ENCODE assay signal across 28 cellular contexts in the genomic region with DNA sequence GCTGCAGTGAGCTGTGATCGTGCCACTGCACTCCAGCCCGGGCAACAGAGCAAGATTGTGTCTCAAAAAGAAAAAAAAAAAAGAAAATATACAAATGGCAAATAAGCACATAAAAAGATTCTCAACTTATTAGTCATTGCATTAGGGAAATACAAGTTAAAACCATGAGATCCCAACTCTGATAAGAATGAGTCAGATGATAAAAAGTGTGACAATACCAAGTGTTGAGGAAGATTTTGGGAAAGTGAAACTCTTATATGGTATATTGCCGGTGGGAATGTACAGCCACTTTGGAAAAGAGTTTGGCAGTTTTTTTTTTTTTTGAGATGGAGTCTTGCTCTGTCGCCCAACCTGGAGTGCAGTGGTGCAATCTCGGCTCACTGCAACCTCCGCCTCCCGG. TPM values are rescaled to one million over a fixed set of nuclear protein-coding genes. Genes with fewer than 3 reads are reported as not detected.
DNase-seq lines count a peak whose midpoint lies in the region; ATAC-seq and TF ChIP-seq lines count a peak whose summit lies in the region.
"Had no signal": no experiment of that assay in that cellular context is flagged by ENCODE, and none has a peak within 500 bp of the region (broad histone marks: within the 10 kb centered on the region; RNA-seq: fewer than 3 reads in every experiment).

No MANE protein-coding gene starts in this region.

- H3K9me3 Mint-ChIP-seq in HFFc6 (peaks cover 21% of the 10 kb centered on the region), progenitor cell of endocrine pancreas (ENCODE audit: low read depth) (peaks cover 4% of the 10 kb centered on the region)
- H3K9me3 Mint-ChIP-seq: activated B cell treated with CpG ODN at 0.5 μM for 24 hours; activated naive CD4-positive, alpha-beta T cell treated with anti-CD3 and anti-CD28 coated beads for 36 hours; stimulated activated memory B cell treated with anti-CD40 and anti-IgM and Interleukin-4, amounts not matched to agents 10 μg/mL and 1 μg/mL and 100 μg/mL, for 72 hours had no signal

- H3K4me3 Mint-ChIP-seq in HFFc6: no peak overlapping the region
- no peak overlapping the region for H3K4me3 Mint-ChIP-seq in progenitor cell of endocrine pancreas (ENCODE audit: low read depth)
- H3K4me3 Mint-ChIP-seq: activated B cell treated with CpG ODN at 0.5 μM for 24 hours; activated CD8-positive, alpha-beta memory T cell treated with anti-CD3 and anti-CD28 coated beads, Interleukin-2, amount 10 ng/mL, durations not matched to agents 7 days and 5 days; activated naive CD4-positive, alpha-beta T cell treated with anti-CD3 and anti-CD28 coated beads for 36 hours; endodermal cell; mesothelial cell of epicardium; stimulated activated memory B cell treated with anti-CD40 and anti-IgM and Interleukin-4, amounts not matched to agents 10 μg/mL and 1 μg/mL and 100 μg/mL, for 72 hours had no signal

- H3K36me3 Mint-ChIP-seq in HFFc6 (ENCODE audit: low read depth) (peaks cover 9% of the 10 kb centered on the region; the same call in 1 of the 2 replicates), progenitor cell of endocrine pancreas (ENCODE audit: insufficient read depth) (peaks cover 3% of the 10 kb centered on the region)
- H3K36me3 Mint-ChIP-seq: activated CD8-positive, alpha-beta memory T cell treated with anti-CD3 and anti-CD28 coated beads, Interleukin-2, amount 10 ng/mL, durations not matched to agents 7 days and 5 days; naive B cell; stimulated activated memory B cell treated with anti-CD40 and anti-IgM and Interleukin-4, amounts not matched to agents 10 μg/mL and 1 μg/mL and 100 μg/mL, for 72 hours had no signal

- H3K27ac Mint-ChIP-seq in HFFc6: no peak overlapping the region; the same call in 1 of the 2 replicates
- no peak overlapping the region for H3K27ac Mint-ChIP-seq in progenitor cell of endocrine pancreas
- H3K27ac Mint-ChIP-seq: activated B cell treated with CpG ODN at 0.5 μM for 24 hours; activated CD8-positive, alpha-beta memory T cell treated with anti-CD3 and anti-CD28 coated beads, Interleukin-2, amount 10 ng/mL, durations not matched to agents 7 days and 5 days; activated naive CD4-positive, alpha-beta T cell treated with anti-CD3 and anti-CD28 coated beads for 36 hours; endodermal cell; mesothelial cell of epicardium; stimulated activated memory B cell treated with anti-CD40 and anti-IgM and Interleukin-4, amounts not matched to agents 10 μg/mL and 1 μg/mL and 100 μg/mL, for 72 hours had no signal

- no peak for ATAC-seq in GM18520 (IDR thresholded peaks at IDR 0.05; ENCODE audit: unreplicated experiment)
- ATAC-seq: activated CD8-positive, alpha-beta memory T cell treated with anti-CD3 and anti-CD28 coated beads, Interleukin-2, amount 10 ng/mL, durations not matched to agents 7 days and 5 days; stimulated activated memory B cell treated with anti-CD40 and anti-IgM and Interleukin-4, amounts not matched to agents 10 μg/mL and 1 μg/mL and 100 μg/mL, for 72 hours had no signal

- peaks cover 18% of the 10 kb centered on the region for H3K27me3 Mint-ChIP-seq in HFFc6 (ENCODE audit: insufficient read depth)
- peaks cover 19% of the 10 kb centered on the region for H3K27me3 Mint-ChIP-seq in progenitor cell of endocrine pancreas

- TF ChIP-seq CTCF in AG10803 (conservative IDR thresholded peaks at IDR 0.05; ENCODE audit: low read length) (no peak), HFFc6 (IDR thresholded peaks at IDR 0.05) (no peak), fibroblast of mammary gland (conservative IDR thresholded peaks at IDR 0.05; ENCODE audit: control insufficient read depth, insufficient read depth, low read depth, low read length) (no peak), progenitor cell of endocrine pancreas (IDR thresholded peaks at IDR 0.05; ENCODE audit: unreplicated experiment) (no peak)

- no peak overlapping the region for H3K4me3 ChIP-seq in AG10803 (ENCODE audit: low read length)
- H3K4me3 ChIP-seq in fibroblast of mammary gland (ENCODE audit: control insufficient read depth, low read depth, low read length): no peak overlapping the region
- H3K4me3 ChIP-seq: BLaER1, coronary artery, esophagus muscularis mucosa, HAP-1, left ventricle myocardium inferior, prostate gland, sigmoid colon, upper lobe of left lung had no signal

- DNase-seq in AG10803 (ENCODE audit: low read depth) (peak; percentile 27), HFFc6 (peak; percentile 82), RPMI7951 (ENCODE audit: low read depth) (peak; percentile 66), fibroblast of mammary gland (ENCODE audit: low read depth) (peak; percentile 30), DMS114 treated with DMSO at 0.1 percent for 48 hours (lab: John Stamatoyannopoulos, UW; ENCODE audit: unreplicated experiment) (no peak), activated gamma-delta T cell treated with Interleukin-2 at 50 U/mL for 16 hours (no peak), progenitor cell of endocrine pancreas (ENCODE audit: low spot score, unreplicated experiment) (no peak)
- DNase-seq: activated B cell treated with CpG ODN at 0.5 μM for 24 hours; activated CD8-positive, alpha-beta memory T cell treated with anti-CD3 and anti-CD28 coated beads, Interleukin-2, amount 10 ng/mL, durations not matched to agents 7 days and 5 days; activated naive CD4-positive, alpha-beta T cell treated with anti-CD3 and anti-CD28 coated beads for 36 hours; amniotic stem cell; endodermal cell; left ventricle myocardium inferior; naive B cell; NCI-H2081 treated with DMSO at 0.1 percent for 48 hours; NCI-H446 treated with DMSO at 0.1 percent for 48 hours; SHP77; sigmoid colon; stimulated activated CD4-positive, alpha-beta T cell treated with anti-CD3 and anti-CD28 coated beads, Interleukin-4, amount 100 ng/mL, for 4 hours; upper lobe of left lung had no signal

- H3K4me1 Mint-ChIP-seq in HFFc6 (ENCODE audit: low read depth) (peaks cover 14% of the 10 kb centered on the region), progenitor cell of endocrine pancreas (ENCODE audit: low read depth) (peaks cover 7% of the 10 kb centered on the region)
- H3K4me1 Mint-ChIP-seq: activated B cell treated with CpG ODN at 0.5 μM for 24 hours, naive B cell had no signal

RNA-seq across cellular contexts. Expression of a gene that starts 7.6 kb away (rescaled TPM):
- total RNA-seq in HFFc6 (2021; fragmentation: NEBNext Ultra II Directional; extraction: Animal tissue kit (Norgen Biotek cat#: 25700)): 10 to 100 TPM; 10.3 to 11.9 (median 11.2) TPM
- total RNA-seq in RPMI7951 (2014; rRNA removed; shearing (Covaris generic)): 4.0 and 6.6 TPM in 2 replicates
- 57.4 and 63.4 TPM in 2 replicates for total RNA-seq in progenitor cell of endocrine pancreas

RNA-seq across cellular contexts. Expression of a gene that starts 10.3 kb away (rescaled TPM):
- under 1 TPM; 0.21 to 0.46 (median 0.31) TPM for total RNA-seq in HFFc6 (2021; fragmentation: NEBNext Ultra II Directional; extraction: Animal tissue kit (Norgen Biotek cat#: 25700))
- 0.29 TPM in 1 of 2 replicates, not detected in the other for total RNA-seq in RPMI7951 (2014; rRNA removed; shearing (Covaris generic))
- total RNA-seq in progenitor cell of endocrine pancreas: 0.20 and 0.24 TPM in 2 replicates
- total RNA-seq: activated CD8-positive, alpha-beta memory T cell treated with anti-CD3 and anti-CD28 coated beads, Interleukin-2, amount 10 ng/mL, durations not matched to agents 7 days and 5 days had no signal

RNA-seq across cellular contexts. Expression of a gene that starts 47.8 kb away (rescaled TPM):
- total RNA-seq in HFFc6 (2021; fragmentation: NEBNext Ultra II Directional; extraction: Animal tissue kit (Norgen Biotek cat#: 25700)): 10 to 100 TPM; 46.2 to 59.8 (median 55.4) TPM
- total RNA-seq in RPMI7951 (2014; rRNA removed; shearing (Covaris generic)): 70.5 and 73.7 TPM in 2 replicates
- 88.1 and 92.6 TPM in 2 replicates for total RNA-seq in progenitor cell of endocrine pancreas

Comparison
In these comparisons a context has a peak if more than half of its experiments do, and no peak if none do; other contexts are left out.
1. DNase-seq: peak in AG10803 (single experiment), HFFc6 (single experiment), RPMI7951 (single experiment) and fibroblast of mammary gland (single experiment); none in DMS114 treated with DMSO at 0.1 percent for 48 hours (single experiment), activated gamma-delta T cell treated with Interleukin-2 at 50 U/mL for 16 hours (single experiment) and progenitor cell of endocrine pancreas (single experiment).